ENCODE assay signal across 1 cellular context in the genomic region with DNA sequence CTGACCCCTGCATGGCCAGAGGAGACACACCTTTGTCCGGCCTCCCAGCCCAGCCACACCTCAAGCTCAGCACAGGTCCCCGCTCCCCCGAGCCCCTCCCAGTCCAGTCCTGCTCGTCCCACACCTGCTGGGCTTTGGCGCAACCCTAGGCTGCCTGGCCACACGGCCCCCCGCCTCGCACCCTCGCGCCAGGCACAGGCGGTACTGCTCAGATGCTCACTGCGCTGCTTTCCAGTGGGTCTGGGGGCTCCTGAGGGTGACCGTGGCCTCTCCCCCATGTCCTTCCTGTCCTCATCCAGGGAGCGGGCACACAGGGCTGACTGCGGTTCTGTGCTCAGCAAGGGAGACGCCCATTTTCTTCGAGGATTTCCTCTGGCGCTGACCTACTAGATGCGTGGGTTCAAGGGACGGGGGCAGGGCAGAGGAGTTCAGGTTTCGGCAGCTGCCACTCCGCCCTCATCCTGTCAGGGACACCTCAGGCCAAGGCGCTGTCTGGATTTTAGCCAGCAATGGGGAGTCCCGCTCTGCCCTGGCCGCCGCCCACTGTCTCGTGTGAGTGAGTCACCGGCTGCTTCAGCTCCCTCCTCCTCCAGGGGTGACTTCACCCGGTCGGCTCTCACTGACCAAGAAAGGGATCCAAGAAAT.
TF ChIP-seq lines count a peak whose summit lies in the region.

No MANE protein-coding gene starts in this region.

TF ChIP-seq in GM23338, 12 proteins besides CTCF, POLR2A, EP300 and RAD21 (continued from another document):
- TF ChIP-seq REST (IDR thresholded peaks at IDR 0.05; ENCODE audit: unreplicated experiment) (no peak), POLR2AphosphoS5 (IDR thresholded peaks at IDR 0.05; ENCODE audit: low read depth) (no peak), ZNF114 (CRISPR knock-in tag; IDR thresholded peaks at IDR 0.05) (no peak)
